ENCODE assay signal across 8 cellular contexts in the genomic region with DNA sequence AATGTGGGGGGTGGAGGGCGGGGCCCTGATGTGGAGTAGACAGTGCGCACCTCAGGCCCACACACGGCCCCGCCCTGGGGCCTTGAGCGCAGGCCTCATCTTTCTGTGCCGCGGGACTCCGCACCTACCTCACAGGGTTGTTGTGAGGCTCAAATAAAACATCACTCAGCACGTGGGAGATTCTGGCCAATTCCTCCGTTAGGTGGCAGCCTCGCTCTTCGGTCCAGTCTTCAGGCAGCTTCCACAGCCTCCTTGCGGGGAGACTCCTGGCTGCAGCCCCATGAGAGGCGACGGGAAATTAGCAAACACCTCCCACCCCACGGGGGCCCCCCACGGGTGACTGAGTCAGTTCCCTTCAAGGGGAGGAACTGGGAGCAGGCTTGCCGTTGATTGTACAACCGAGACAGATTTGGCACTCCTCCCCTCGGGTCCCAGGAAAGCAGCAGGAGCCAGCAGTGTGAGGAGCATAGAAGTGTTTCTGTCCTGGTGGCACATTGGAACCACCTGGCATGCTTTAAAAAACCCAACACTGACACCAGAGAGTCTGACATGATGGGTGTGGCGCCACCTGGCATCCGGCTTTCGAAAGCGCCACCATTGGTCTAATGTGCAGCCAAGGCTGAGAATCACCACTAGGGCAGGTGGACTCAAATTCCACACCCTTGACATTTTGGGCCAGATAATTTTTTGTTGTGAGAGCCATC. TPM values are rescaled to one million over a fixed set of nuclear protein-coding genes. Genes with fewer than 3 reads are reported as not detected.
DNase-seq lines count a peak whose midpoint lies in the region; ATAC-seq and TF ChIP-seq lines count a peak whose summit lies in the region.

No MANE protein-coding gene starts in this region.

- ATAC-seq in activated naive CD8-positive, alpha-beta T cell treated with anti-CD3 and anti-CD28 coated beads, Interleukin-2, amount 50 U/mL, for 24 hours, result peak; percentile 35
- peak; percentile 43 to 65 for ATAC-seq in lower lobe of right lung
- no peak for ATAC-seq in GM19351 (IDR thresholded peaks at IDR 0.05; ENCODE audit: unreplicated experiment)
- ATAC-seq in HG02870 (IDR thresholded peaks at IDR 0.05; ENCODE audit: unreplicated experiment), result no peak
- no peak for ATAC-seq in GM18909 (IDR thresholded peaks at IDR 0.05; ENCODE audit: poor library complexity, unreplicated experiment)

- H3K27ac Mint-ChIP-seq in activated naive CD8-positive, alpha-beta T cell treated with anti-CD3 and anti-CD28 coated beads, Interleukin-2, amount 50 U/mL, for 24 hours, result no peak overlapping the region
- no peak overlapping the region for H3K27ac Mint-ChIP-seq in activated naive CD8-positive, alpha-beta T cell treated with anti-CD3 and anti-CD28 coated beads for 36 hours

- peaks cover 28% of the 10 kb centered on the region for H3K4me1 Mint-ChIP-seq in activated naive CD8-positive, alpha-beta T cell treated with anti-CD3 and anti-CD28 coated beads, Interleukin-2, amount 50 U/mL, for 24 hours
- peaks cover 35% of the 10 kb centered on the region for H3K4me1 Mint-ChIP-seq in activated naive CD8-positive, alpha-beta T cell treated with anti-CD3 and anti-CD28 coated beads for 36 hours

- intact Hi-C loops in lower lobe of right lung (cut with DNase I), result no loop called here

- H3K4me3 ChIP-seq in lower lobe of right lung, result no peak overlapping the region

- H3K4me3 Mint-ChIP-seq in activated naive CD8-positive, alpha-beta T cell treated with anti-CD3 and anti-CD28 coated beads, Interleukin-2, amount 50 U/mL, for 24 hours, result no peak overlapping the region
- no peak overlapping the region for H3K4me3 Mint-ChIP-seq in activated naive CD8-positive, alpha-beta T cell treated with anti-CD3 and anti-CD28 coated beads for 36 hours

- no peak overlapping the region for H3K27ac ChIP-seq in lower lobe of right lung

- H3K27me3 Mint-ChIP-seq in activated naive CD8-positive, alpha-beta T cell treated with anti-CD3 and anti-CD28 coated beads, Interleukin-2, amount 50 U/mL, for 24 hours, result no peaks in the 10 kb centered on the region
- no peaks in the 10 kb centered on the region for H3K27me3 Mint-ChIP-seq in activated naive CD8-positive, alpha-beta T cell treated with anti-CD3 and anti-CD28 coated beads for 36 hours

- peaks cover 10% of the 10 kb centered on the region for H3K4me1 ChIP-seq in lower lobe of right lung

- H3K36me3 Mint-ChIP-seq in activated naive CD8-positive, alpha-beta T cell treated with anti-CD3 and anti-CD28 coated beads, Interleukin-2, amount 50 U/mL, for 24 hours (ENCODE audit: low read depth), result peaks cover 26% of the 10 kb centered on the region
- H3K36me3 Mint-ChIP-seq in activated naive CD8-positive, alpha-beta T cell treated with anti-CD3 and anti-CD28 coated beads for 36 hours, result peaks cover 30% of the 10 kb centered on the region

- no peaks in the 10 kb centered on the region for H3K36me3 ChIP-seq in lower lobe of right lung

- no peak for DNase-seq in activated naive CD8-positive, alpha-beta T cell treated with anti-CD3 and anti-CD28 coated beads, Interleukin-2, amount 50 U/mL, for 24 hours
- DNase-seq in activated naive CD8-positive, alpha-beta T cell treated with anti-CD3 and anti-CD28 coated beads for 36 hours, result no peak
- peak; percentile 84 to 85 for DNase-seq in NCI-H524 (lab: John Stamatoyannopoulos, UW)
- DNase-seq in cerebellum (ENCODE audit: low spot score), result peak; percentile 82
- peak; percentile 50 for DNase-seq in lower lobe of right lung

- no peaks in the 10 kb centered on the region for H3K9me3 ChIP-seq in lower lobe of right lung

- no peaks in the 10 kb centered on the region for H3K9me3 Mint-ChIP-seq in activated naive CD8-positive, alpha-beta T cell treated with anti-CD3 and anti-CD28 coated beads, Interleukin-2, amount 50 U/mL, for 24 hours
- no peaks in the 10 kb centered on the region for H3K9me3 Mint-ChIP-seq in activated naive CD8-positive, alpha-beta T cell treated with anti-CD3 and anti-CD28 coated beads for 36 hours

- peak; percentile 20 for TF ChIP-seq CTCF in lower lobe of right lung (IDR thresholded peaks at IDR 0.05)

- H3K27me3 ChIP-seq in lower lobe of right lung (ENCODE audit: low read depth), result peaks cover 6% of the 10 kb centered on the region

RNA-seq across cellular contexts. Expression of a gene that starts 7.6 kb away (rescaled TPM):
- total RNA-seq in activated naive CD8-positive, alpha-beta T cell treated with anti-CD3 and anti-CD28 coated beads for 36 hours, result 10 to 100 TPM; 24.4 to 26.4 TPM
- total RNA-seq in cerebellum (2.2 TPM), lower lobe of right lung (6.6 TPM)

RNA-seq across cellular contexts. Expression of a gene that starts 17.3 kb away (rescaled TPM):
- 10 to 100 TPM; 10.1 to 14.1 TPM for total RNA-seq in activated naive CD8-positive, alpha-beta T cell treated with anti-CD3 and anti-CD28 coated beads for 36 hours
- total RNA-seq in cerebellum, result 11.4 TPM
- total RNA-seq in lower lobe of right lung, result 5.9 TPM

Comparison
In these comparisons a context has a peak if more than half of its experiments do, and no peak if none do; other contexts are left out.
1. ATAC-seq: peak in activated naive CD8-positive, alpha-beta T cell treated with anti-CD3 and anti-CD28 coated beads, Interleukin-2, amount 50 U/mL, for 24 hours (single experiment) and lower lobe of right lung (2 of 2); none in GM19351 (single experiment), HG02870 (single experiment) and GM18909 (single experiment).
2. DNase-seq: peak in NCI-H524 (2 of 2), cerebellum (single experiment) and lower lobe of right lung (single experiment); none in activated naive CD8-positive, alpha-beta T cell treated with anti-CD3 and anti-CD28 coated beads, Interleukin-2, amount 50 U/mL, for 24 hours (single experiment) and activated naive CD8-positive, alpha-beta T cell treated with anti-CD3 and anti-CD28 coated beads for 36 hours (single experiment).